Comparison of ENCODE assay signal across 1 cellular context in genomic region chr3:149382091-149382467, GRCh38.
TF ChIP-seq lines count a peak whose summit lies in the region.

No MANE protein-coding gene starts in this region.

TF ChIP-seq in HepG2, 621 proteins besides CTCF, POLR2A, EP300 and RAD21:
- TF ChIP-seq TFAP4 (IDR thresholded peaks at IDR 0.05; ENCODE audit: borderline replicate concordance, low read depth) (no peak), ZNF280D (CRISPR knock-in tag; IDR thresholded peaks at IDR 0.05) (peak; percentile 15; the same call in 1 of the 2 replicates)
TF ChIP-seq in HepG2: peak in this region for 1.
